In genomic region chr1:235275223-235275622, GRCh38 we compare ENCODE assay signal across 8 cellular contexts. TPM values are rescaled to one million over a fixed set of nuclear protein-coding genes. Genes with fewer than 3 reads are reported as not detected.
A peak's percentile ranks its signal among the peaks of the same experiment; 100 is the strongest.
DNase-seq lines count a peak whose midpoint lies in the region; ATAC-seq and TF ChIP-seq lines count a peak whose summit lies in the region.

No MANE protein-coding gene starts in this region.

- ATAC-seq in HG02973 (IDR thresholded peaks at IDR 0.05; ENCODE audit: unreplicated experiment) (peak; percentile 74), upper lobe of right lung (peak; percentile 55)

- H3K9me3 Mint-ChIP-seq in activated naive CD4-positive, alpha-beta T cell treated with anti-CD3 and anti-CD28 coated beads, Interleukin-2, amount 50 U/mL, for 24 hours = no peaks in the 10 kb centered on the region
- H3K9me3 Mint-ChIP-seq in Caco-2 (ENCODE audit: unreplicated experiment) = no peaks in the 10 kb centered on the region

- H3K36me3 ChIP-seq in SU-DHL-6 (ENCODE audit: low read length) (no peaks in the 10 kb centered on the region), upper lobe of right lung (no peaks in the 10 kb centered on the region), Caco-2 (ENCODE audit: control insufficient read depth, insufficient read depth, low read length) (no peaks in the 10 kb centered on the region), hepatocyte (replicated peaks; ENCODE audit: insufficient read depth, low read depth) (no peaks in the 10 kb centered on the region)
- peaks cover under 1% of the 10 kb centered on the region for H3K36me3 ChIP-seq in effector memory CD4-positive, alpha-beta T cell (ENCODE audit: control insufficient read depth, insufficient read depth, low read length)

- H3K4me1 Mint-ChIP-seq in activated naive CD4-positive, alpha-beta T cell treated with anti-CD3 and anti-CD28 coated beads, Interleukin-2, amount 50 U/mL, for 24 hours = peaks cover 81% of the 10 kb centered on the region
- H3K4me1 Mint-ChIP-seq in Caco-2 (ENCODE audit: low read depth, unreplicated experiment) = peaks cover 15% of the 10 kb centered on the region

- peaks cover 22% of the 10 kb centered on the region for H3K4me1 ChIP-seq in upper lobe of right lung
- peaks cover 9% of the 10 kb centered on the region for H3K4me1 ChIP-seq in Caco-2
- H3K4me1 ChIP-seq in effector memory CD4-positive, alpha-beta T cell (ENCODE audit: control insufficient read depth, insufficient read depth, low read length, poor library complexity, severe bottlenecking) = peaks cover 30% of the 10 kb centered on the region
- H3K4me1 ChIP-seq in hepatocyte (ENCODE audit: insufficient read depth) = peaks cover 25% of the 10 kb centered on the region

- peak overlapping the region; percentile 18 for H3K4me2 ChIP-seq in SU-DHL-6 (ENCODE audit: low read depth, low read length, poor library complexity, severe bottlenecking)
- H3K4me2 ChIP-seq in hepatocyte = no peak overlapping the region

- 93% methylated on average over 3 of the region's 3 CpGs for WGBS in hepatocyte (ENCODE audit: low lambda C conversion rate, missing lambda C conversion rate)

- DNase-seq in activated naive CD4-positive, alpha-beta T cell treated with anti-CD3 and anti-CD28 coated beads, Interleukin-2, amount 50 U/mL, for 16 hours = no peak
- no peak for DNase-seq in upper lobe of right lung
- DNase-seq in Caco-2 = no peak
- no peak for DNase-seq in effector memory CD4-positive, alpha-beta T cell
- DNase-seq in hepatocyte (ENCODE audit: low spot score) = no peak

- H3K9me2 ChIP-seq in SU-DHL-6 (replicated peaks; ENCODE audit: insufficient read depth, low read length) (no peaks in the 10 kb centered on the region), hepatocyte (replicated peaks; ENCODE audit: insufficient read depth) (no peaks in the 10 kb centered on the region)

- H3K27me3 ChIP-seq in SU-DHL-6 (ENCODE audit: low read length) = no peaks in the 10 kb centered on the region
- no peaks in the 10 kb centered on the region for H3K27me3 ChIP-seq in upper lobe of right lung
- H3K27me3 ChIP-seq in Caco-2 (replicated peaks; ENCODE audit: control insufficient read depth, insufficient read depth, low read length) = no peaks in the 10 kb centered on the region
- H3K27me3 ChIP-seq in effector memory CD4-positive, alpha-beta T cell (replicated peaks; ENCODE audit: control insufficient read depth, insufficient read depth, low read length, poor library complexity, severe bottlenecking) = no peaks in the 10 kb centered on the region
- H3K27me3 ChIP-seq in hepatocyte = no peaks in the 10 kb centered on the region

- H2AFZ ChIP-seq in SU-DHL-6 (ENCODE audit: low read depth, low read length, severe bottlenecking) (no peak overlapping the region), hepatocyte (no peak overlapping the region)

- H3K9me3 ChIP-seq in SU-DHL-6 (ENCODE audit: insufficient read depth, low read length) (no peaks in the 10 kb centered on the region), upper lobe of right lung (no peaks in the 10 kb centered on the region), Caco-2 (no peaks in the 10 kb centered on the region), hepatocyte (ENCODE audit: low read depth) (no peaks in the 10 kb centered on the region)
- no peaks in the 10 kb centered on the region for H3K9me3 ChIP-seq in effector memory CD4-positive, alpha-beta T cell (ENCODE audit: control insufficient read depth, low read length)

- peaks cover 23% of the 10 kb centered on the region for H3F3A ChIP-seq in SU-DHL-6 (ENCODE audit: insufficient read depth)

- peak overlapping the region; percentile 62 for H3K27ac Mint-ChIP-seq in activated naive CD4-positive, alpha-beta T cell treated with anti-CD3 and anti-CD28 coated beads, Interleukin-2, amount 50 U/mL, for 24 hours
- no peak overlapping the region for H3K27ac Mint-ChIP-seq in Caco-2 (ENCODE audit: unreplicated experiment)

- intact Hi-C loops in upper lobe of right lung (cut with DNase I) = no loop called here
- intact Hi-C loops in Caco-2 (cut with micrococcal nuclease; ENCODE audit: unreplicated experiment) = no loop called here

- BruUV-seq in Caco-2 (replicated peaks; lab: Mats Ljungman, UMichigan) = no TSS peak

- H3K4me3 Mint-ChIP-seq in activated naive CD4-positive, alpha-beta T cell treated with anti-CD3 and anti-CD28 coated beads, Interleukin-2, amount 50 U/mL, for 24 hours = peak overlapping the region; percentile 64
- H3K4me3 Mint-ChIP-seq in Caco-2 (ENCODE audit: unreplicated experiment) = no peak overlapping the region

- no peak overlapping the region for H3K9ac ChIP-seq in SU-DHL-6 (ENCODE audit: low read length)

- no peaks in the 10 kb centered on the region for H3K27me3 Mint-ChIP-seq in activated naive CD4-positive, alpha-beta T cell treated with anti-CD3 and anti-CD28 coated beads, Interleukin-2, amount 50 U/mL, for 24 hours
- H3K27me3 Mint-ChIP-seq in Caco-2 (ENCODE audit: insufficient read depth, unreplicated experiment) = no peaks in the 10 kb centered on the region

- H3K4me3 ChIP-seq in SU-DHL-6 (ENCODE audit: insufficient read depth, low read length, poor library complexity, severe bottlenecking) = no peak overlapping the region
- H3K4me3 ChIP-seq in upper lobe of right lung = no peak overlapping the region
- no peak overlapping the region for H3K4me3 ChIP-seq in Caco-2 (ENCODE audit: low read depth, low read length)
- H3K4me3 ChIP-seq in effector memory CD4-positive, alpha-beta T cell (ENCODE audit: insufficient read depth, low read depth, low read length, poor library complexity, severe bottlenecking) = no peak overlapping the region
- no peak overlapping the region for H3K4me3 ChIP-seq in hepatocyte

- peaks cover 3% of the 10 kb centered on the region for H3K36me3 Mint-ChIP-seq in activated naive CD4-positive, alpha-beta T cell treated with anti-CD3 and anti-CD28 coated beads, Interleukin-2, amount 50 U/mL, for 24 hours
- no peaks in the 10 kb centered on the region for H3K36me3 Mint-ChIP-seq in Caco-2 (ENCODE audit: insufficient read depth, unreplicated experiment)

- POLR2A ChIA-PET in Caco-2 (lab: Charles Lee) = no interaction called here

- CTCF ChIA-PET in Caco-2 (lab: Charles Lee) = no interaction called here

- H3K79me2 ChIP-seq in SU-DHL-6 (ENCODE audit: insufficient read depth, low read length) (peaks cover 95% of the 10 kb centered on the region), hepatocyte (peaks cover 98% of the 10 kb centered on the region)

- H3K27ac ChIP-seq in SU-DHL-6 (ENCODE audit: low read depth, low read length) (peak overlapping the region; percentile 11; the same call in 1 of the 2 replicates), upper lobe of right lung (no peak overlapping the region), hepatocyte (no peak overlapping the region)
- no peak overlapping the region for H3K27ac ChIP-seq in effector memory CD4-positive, alpha-beta T cell (ENCODE audit: insufficient read depth, low read length, poor library complexity, severe bottlenecking)

- TF ChIP-seq CTCF in SU-DHL-6 (IDR thresholded peaks at IDR 0.05; ENCODE audit: insufficient read depth, low read length, poor library complexity, severe bottlenecking) = no peak
- TF ChIP-seq CTCF in upper lobe of right lung (IDR thresholded peaks at IDR 0.05) = no peak
- no peak for TF ChIP-seq CTCF in Caco-2 (IDR thresholded peaks at IDR 0.05; ENCODE audit: insufficient read depth in 1 of 2, low read depth in 1 of 2, low read length in 1 of 2, severe bottlenecking in 1 of 2, unreplicated experiment in 1 of 2)
- TF ChIP-seq CTCF in hepatocyte (IDR thresholded peaks at IDR 0.05; ENCODE audit: poor library complexity) = no peak

- H4K20me1 ChIP-seq in SU-DHL-6 (ENCODE audit: low read depth, low read length) (peaks cover 8% of the 10 kb centered on the region), hepatocyte (ENCODE audit: insufficient read depth, poor library complexity, severe bottlenecking) (peaks cover 90% of the 10 kb centered on the region)

RNA-seq across cellular contexts. Expression of gene ARID4B, which starts 52.8 kb away (rescaled TPM):
- total RNA-seq in upper lobe of right lung = 38.7 TPM
- total RNA-seq in Caco-2 (2022) = 34.2 and 35.9 TPM in 2 replicates
- total RNA-seq in hepatocyte = 35.0 and 44.7 TPM in 2 replicates
- polyA plus RNA-seq in hepatocyte = 29.4 and 45.2 TPM in 2 replicates

RNA-seq across cellular contexts. Expression of gene GGPS1, which starts 53.1 kb away (rescaled TPM):
- total RNA-seq in upper lobe of right lung = 33.1 TPM
- 40.4 and 45.3 TPM in 2 replicates for total RNA-seq in Caco-2 (2022)
- 32.6 and 40.6 TPM in 2 replicates for total RNA-seq in hepatocyte
- 36.3 and 40.6 TPM in 2 replicates for polyA plus RNA-seq in hepatocyte
